ENCODE assay signal across 21 cellular contexts in genomic region chr6:24606200-24606599, GRCh38. TPM values are rescaled to one million over a fixed set of nuclear protein-coding genes. Genes with fewer than 3 reads are reported as not detected.
"Had no signal": no experiment of that assay in that cellular context is flagged by ENCODE, and none has a peak within 500 bp of the region (broad histone marks: within the 10 kb centered on the region; RNA-seq: fewer than 3 reads in every experiment).

No MANE protein-coding gene starts in this region.

- FAIRE-seq: RCC 7860 had no signal

- H3K9me3 ChIP-seq: MG63, SJSA1 had no signal

- H3K27ac ChIP-seq: SJSA1, SK-N-MC had no signal

- H3K36me3 ChIP-seq: MG63, SJSA1 had no signal

- H3K4me1 ChIP-seq: SJSA1 had no signal

- DNase-seq: KBM-7, MG63, NCI-H1092, NCI-H1105 treated with DMSO at 0.1 percent for 48 hours, NCI-H1417 treated with DMSO at 0.1 percent for 48 hours, NCI-H146, NCI-H1694 treated with DMSO at 0.1 percent for 48 hours, NCI-H1930, NCI-H2081, NCI-H2107, NCI-H2227 treated with DMSO at 0.1 percent for 48 hours, NCI-H524 treated with DMSO at 0.1 percent for 48 hours, NCI-H69, NCI-H774, Right ventricle myocardium superior, RPMI8226, SIG-M5 had no signal

- H3K27me3 ChIP-seq: MG63, SJSA1 had no signal

- H3K4me3 ChIP-seq: MG63, SJSA1, SK-N-MC had no signal

RNA-seq across cellular contexts. Expression of gene KIAA0319, which starts 39.8 kb away (rescaled TPM):
- total RNA-seq: HT1080, Right ventricle myocardium superior, SJSA1 had no signal
